In the genomic region with DNA sequence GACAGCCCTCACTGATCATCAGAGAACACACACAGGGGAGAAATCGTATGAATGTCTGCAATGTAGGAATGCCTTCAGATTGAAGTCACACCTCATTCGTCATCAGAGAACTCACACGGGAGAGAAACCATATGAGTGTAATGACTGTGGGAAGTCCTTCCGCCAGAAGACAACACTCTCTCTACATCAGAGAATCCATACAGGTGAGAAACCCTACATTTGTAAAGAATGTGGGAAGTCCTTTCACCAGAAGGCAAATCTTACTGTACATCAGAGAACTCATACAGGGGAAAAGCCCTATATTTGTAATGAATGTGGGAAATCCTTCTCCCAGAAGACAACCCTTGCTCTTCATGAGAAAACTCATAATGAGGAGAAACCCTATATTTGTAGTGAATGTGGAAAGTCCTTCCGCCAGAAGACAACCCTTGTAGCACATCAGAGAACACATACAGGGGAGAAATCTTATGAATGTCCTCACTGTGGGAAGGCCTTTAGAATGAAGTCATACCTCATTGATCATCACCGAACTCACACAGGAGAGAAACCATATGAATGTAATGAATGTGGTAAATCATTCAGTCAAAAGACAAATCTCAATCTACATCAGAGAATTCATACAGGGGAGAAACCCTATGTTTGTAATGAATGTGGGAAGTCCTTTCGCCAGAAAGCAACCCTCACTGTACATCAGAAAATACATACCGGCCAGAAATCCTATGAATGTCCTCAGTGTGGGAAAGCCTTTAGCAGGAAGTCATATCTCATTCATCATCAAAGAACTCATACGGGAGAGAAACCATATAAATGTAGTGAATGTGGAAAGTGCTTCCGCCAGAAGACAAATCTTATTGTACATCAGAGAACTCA, we compare ENCODE assay signal across 1 cellular context.
TF ChIP-seq lines count a peak whose summit lies in the region.

No MANE protein-coding gene starts in this region.

TF ChIP-seq in HCT116, 20 proteins besides CTCF, POLR2A, EP300 and RAD21:
- TF ChIP-seq ZNF274 (IDR thresholded peaks at IDR 0.05; ENCODE audit: low read depth, low read length): peak; percentile 97
- no peak for TF ChIP-seq SRF (IDR thresholded peaks at IDR 0.05; ENCODE audit: low read depth)
